Comparison of ENCODE assay signal across 1 cellular context in genomic region chr10:88091490-88092061, GRCh38.
TF ChIP-seq lines count a peak whose summit lies in the region.

No MANE protein-coding gene starts in this region.

TF ChIP-seq in IMR-90, 13 proteins besides CTCF, POLR2A, EP300 and RAD21 (continued from another document):
- TF ChIP-seq ELK1 (IDR thresholded peaks at IDR 0.05; ENCODE audit: borderline replicate concordance, low read depth, low read length) = no peak
